Comparison of ENCODE assay signal across 15 cellular contexts in genomic region chr2:669323-669722, GRCh38. TPM values are rescaled to one million over a fixed set of nuclear protein-coding genes. Genes with fewer than 3 reads are reported as not detected.
DNase-seq lines count a peak whose midpoint lies in the region; ATAC-seq and TF ChIP-seq lines count a peak whose summit lies in the region.
"Had no signal": no experiment of that assay in that cellular context is flagged by ENCODE, and none has a peak within 500 bp of the region (broad histone marks: within the 10 kb centered on the region; RNA-seq: fewer than 3 reads in every experiment).

No MANE protein-coding gene starts in this region.

- no peak overlapping the region for H3K18ac ChIP-seq in mesenchymal stem cell (ENCODE audit: low read depth in 1 of 2, low read length in 2 of 2)

- H3K36me3 ChIP-seq in Panc1 (ENCODE audit: control insufficient read depth, insufficient read depth, low read length) (peaks cover 15% of the 10 kb centered on the region), mesenchymal stem cell (ENCODE audit: control insufficient read depth in 1 of 2, insufficient read depth in 2 of 2, low read depth in 1 of 2, low read length in 2 of 2) (peaks cover 47 to 61% of the 10 kb centered on the region in 2 experiments)
- H3K36me3 ChIP-seq: ovary had no signal

- POLR2A ChIA-PET in Panc1 (lab: Charles Lee): no interaction called here

- H3K27me3 ChIP-seq in Panc1 (ENCODE audit: control insufficient read depth, insufficient read depth, low read length): no peaks in the 10 kb centered on the region
- no peaks in the 10 kb centered on the region for H3K27me3 ChIP-seq in mesenchymal stem cell (ENCODE audit: control insufficient read depth in 1 of 2, insufficient read depth in 1 of 2, low read length in 2 of 2)
- H3K27me3 ChIP-seq: ovary had no signal

- DNase-seq in EL (peak; percentile 62), Panc1 (ENCODE audit: low read depth, low spot score) (no peak), chondrocyte (ENCODE audit: low spot score) (no peak), mesenchymal stem cell (peak; percentile 30), left colon (no peak)
- no peak for DNase-seq in stimulated activated naive CD8-positive, alpha-beta T cell treated with anti-CD3 and anti-CD28 coated beads, Interleukin-15, Interleukin-2, amounts not matched to agents 100 U/mL and 50 U/mL, for 24 hours
- no peak for DNase-seq in activated CD4-positive, alpha-beta T cell treated with anti-CD3 and anti-CD28 coated beads for 1 hour
- DNase-seq: DMS79; effector CD4-positive, alpha-beta T cell; left ventricle myocardium inferior; ovary had no signal

- H4K8ac ChIP-seq in mesenchymal stem cell (ENCODE audit: low read length): no peak overlapping the region

- H3K4me3 ChIP-seq in Panc1 (ENCODE audit: low read depth in 2 of 2, low read length in 2 of 2): no peak overlapping the region
- no peak overlapping the region for H3K4me3 ChIP-seq in mesenchymal stem cell (ENCODE audit: insufficient read depth in 1 of 2, low read depth in 1 of 2, low read length in 2 of 2)
- H3K4me3 ChIP-seq: left ventricle myocardium inferior, ovary had no signal

- intact Hi-C loops in Panc1 (cut with micrococcal nuclease; ENCODE audit: unreplicated experiment): no loop called here
- intact Hi-C loops in left colon (cut with DNase I, micrococcal nuclease): no loop called here

- H2AK5ac ChIP-seq in mesenchymal stem cell (ENCODE audit: low read length, severe bottlenecking): no peak overlapping the region

- no peak for ATAC-seq in Panc1
- ATAC-seq in left colon: no peak
- ATAC-seq in HG02870 (IDR thresholded peaks at IDR 0.05; ENCODE audit: unreplicated experiment): no peak
- ATAC-seq in stimulated activated naive CD8-positive, alpha-beta T cell treated with anti-CD3 and anti-CD28 coated beads, Interleukin-15, Interleukin-2, amounts not matched to agents 100 U/mL and 50 U/mL, for 24 hours: no peak

- no peak overlapping the region for H2BK12ac ChIP-seq in mesenchymal stem cell (ENCODE audit: low read length in 2 of 2)

- no peak overlapping the region for H4K91ac ChIP-seq in mesenchymal stem cell (ENCODE audit: low read length)

- peaks cover 34% of the 10 kb centered on the region for H3K4me1 Mint-ChIP-seq in chondrocyte (ENCODE audit: low read depth)

- H3K27ac ChIP-seq in Panc1 (ENCODE audit: low read length): no peak overlapping the region
- H3K27ac ChIP-seq in mesenchymal stem cell (ENCODE audit: low read length, poor library complexity, severe bottlenecking): no peak overlapping the region
- H3K27ac ChIP-seq: left ventricle myocardium inferior, ovary had no signal

- H3K4me2 ChIP-seq in mesenchymal stem cell (ENCODE audit: low read length, poor library complexity, severe bottlenecking): no peak overlapping the region

- CTCF ChIA-PET in Panc1 (lab: Charles Lee): no interaction called here

- H2BK5ac ChIP-seq in mesenchymal stem cell (ENCODE audit: low read depth, low read length, poor library complexity, severe bottlenecking): no peak overlapping the region

- H3K23ac ChIP-seq in mesenchymal stem cell (ENCODE audit: low read length in 2 of 2): no peak overlapping the region

- H3K14ac ChIP-seq in mesenchymal stem cell (ENCODE audit: low read length in 2 of 2): no peak overlapping the region

- TF ChIP-seq CTCF in Panc1 (IDR thresholded peaks at IDR 0.05) (no peak), chondrocyte (IDR thresholded peaks at IDR 0.05) (no peak)

- BruUV-seq in Panc1 (replicated peaks; lab: Mats Ljungman, UMichigan): TSS peak; percentile 52

- H3K4me1 ChIP-seq in Panc1 (ENCODE audit: control insufficient read depth, insufficient read depth, low read length) (peaks cover 2% of the 10 kb centered on the region; the same call in 1 of the 2 replicates), mesenchymal stem cell (ENCODE audit: control insufficient read depth, insufficient read depth, low read depth, low read length) (peaks cover 12% of the 10 kb centered on the region)

- peaks cover 41% of the 10 kb centered on the region for H3K79me1 ChIP-seq in mesenchymal stem cell (replicated peaks; ENCODE audit: low read length, poor library complexity, severe bottlenecking)

- peak overlapping the region; percentile 4 for H3K27ac Mint-ChIP-seq in chondrocyte (ENCODE audit: unreplicated experiment)
- H3K27ac Mint-ChIP-seq: T-helper 1 cell treated with Interleukin-12 subunit alpha and Interleukin-12 subunit beta and Interleukin-4 antibody, amounts not matched to agents 30 μg/mL and 1 μg/mL, for 36 hours; type B pancreatic cell had no signal

- peaks cover 34% of the 10 kb centered on the region for H3K36me3 Mint-ChIP-seq in chondrocyte (ENCODE audit: low read depth)

- peaks cover 10% of the 10 kb centered on the region for H3K9me3 Mint-ChIP-seq in chondrocyte (ENCODE audit: low read depth)
- H3K9me3 Mint-ChIP-seq: type B pancreatic cell had no signal

- in situ Hi-C loops in Panc1 (cut with HindIII; ENCODE audit: low pct_unique_long_range_greater_than_20kb, low sequenced_read_pairs): no loop called here

- H3K9ac ChIP-seq in mesenchymal stem cell (ENCODE audit: low read length): no peak overlapping the region

- H3K9me3 ChIP-seq in Panc1 (ENCODE audit: control insufficient read depth, insufficient read depth, low read depth, low read length) (peaks cover 23% of the 10 kb centered on the region; the same call in 1 of the 2 replicates), mesenchymal stem cell (ENCODE audit: control insufficient read depth, low read length) (no peaks in the 10 kb centered on the region)

- WGBS in mesenchymal stem cell: 76% methylated on average over 7 of the region's 7 CpGs

- H2BK15ac ChIP-seq in mesenchymal stem cell (ENCODE audit: low read depth, poor library complexity, severe bottlenecking): no peak overlapping the region

- no peak overlapping the region for H2BK120ac ChIP-seq in mesenchymal stem cell (ENCODE audit: low read depth, low read length)

- H3K4me3 Mint-ChIP-seq in chondrocyte (ENCODE audit: unreplicated experiment): no peak overlapping the region
- H3K4me3 Mint-ChIP-seq: CD14-positive monocyte; T-helper 1 cell treated with Interleukin-12 subunit alpha and Interleukin-12 subunit beta and Interleukin-4 antibody, amounts not matched to agents 30 μg/mL and 1 μg/mL, for 36 hours; type B pancreatic cell had no signal

- H3K4ac ChIP-seq in mesenchymal stem cell (ENCODE audit: low read depth in 1 of 2, low read length in 2 of 2): no peak overlapping the region

- H3K27me3 Mint-ChIP-seq in chondrocyte (ENCODE audit: low read depth): no peaks in the 10 kb centered on the region
- H3K27me3 Mint-ChIP-seq: type B pancreatic cell had no signal

- H2AFZ ChIP-seq in mesenchymal stem cell (ENCODE audit: low read depth, low read length): no peak overlapping the region

RNA-seq across cellular contexts. Expression of gene TMEM18, which starts 7.9 kb away (rescaled TPM):
- 49.6 TPM for total RNA-seq in Panc1 (2021; ENCODE audit: unreplicated experiment)
- 56.4 TPM for polyA plus RNA-seq in Panc1 (2012; ENCODE audit: insufficient read length)
- total RNA-seq in chondrocyte: 25.5 to 33.9 TPM (median 28.8 TPM) in 3 replicates
- polyA plus RNA-seq in mesenchymal stem cell (2013, experiment 1 of 2): 21.7 TPM
- polyA plus RNA-seq in mesenchymal stem cell (2013, experiment 2 of 2): 23.6 TPM
- 10 to 100 TPM; 17.7 to 19.8 TPM for total RNA-seq in left colon

Comparison
In these comparisons a context has a peak if more than half of its experiments do, and no peak if none do; other contexts are left out.
1. DNase-seq: peak in EL (single experiment) and mesenchymal stem cell (single experiment); none in Panc1 (single experiment), chondrocyte (single experiment), left colon (0 of 2), stimulated activated naive CD8-positive, alpha-beta T cell treated with anti-CD3 and anti-CD28 coated beads, Interleukin-15, Interleukin-2, amounts not matched to agents 100 U/mL and 50 U/mL, for 24 hours (single experiment) and activated CD4-positive, alpha-beta T cell treated with anti-CD3 and anti-CD28 coated beads for 1 hour (single experiment).